Comparison of ENCODE assay signal across 8 cellular contexts in the genomic region with DNA sequence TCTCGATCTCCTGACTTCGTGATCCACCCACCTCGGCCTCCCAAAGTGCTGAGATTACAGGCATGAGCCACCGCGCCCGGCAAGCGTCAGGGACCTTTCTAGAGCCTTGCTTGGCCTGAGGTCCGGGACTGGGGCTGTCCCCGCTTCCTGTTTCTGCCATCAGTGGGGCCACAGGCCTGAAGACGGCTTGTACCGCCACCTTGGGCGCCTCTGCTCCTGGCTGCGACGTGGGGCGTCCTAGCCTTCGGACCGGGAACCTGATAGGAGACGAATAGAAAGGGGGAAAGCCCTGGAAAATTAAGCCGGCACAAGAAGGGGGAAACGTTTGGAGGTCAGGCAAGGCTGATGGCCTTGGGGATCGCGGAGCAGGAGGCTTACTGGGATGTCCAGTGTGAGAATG. TPM values are rescaled to one million over a fixed set of nuclear protein-coding genes. Genes with fewer than 3 reads are reported as not detected.
DNase-seq lines count a peak whose midpoint lies in the region; ATAC-seq and TF ChIP-seq lines count a peak whose summit lies in the region.

No MANE protein-coding gene starts in this region.

- H3K27ac Mint-ChIP-seq in T-helper 2 cell treated with Interferon-gamma antibody and Interleukin-4, amounts not matched to agents 5 μg/mL and 100 μg/mL, for 36 hours, result peak overlapping the region; percentile 98
- peak overlapping the region; percentile 95 for H3K27ac Mint-ChIP-seq in activated naive CD8-positive, alpha-beta T cell treated with anti-CD3 and anti-CD28 coated beads for 36 hours

- no peaks in the 10 kb centered on the region for H3K36me3 ChIP-seq in thymus (ENCODE audit: control insufficient read depth, insufficient read depth)

- no peak for DNase-seq in T-helper 2 cell treated with Interferon-gamma antibody and Interleukin-4, amounts not matched to agents 5 μg/mL and 100 μg/mL, for 36 hours (ENCODE audit: low spot score)
- DNase-seq in T-helper 2 cell (no peak), left lobe of liver (ENCODE audit: low spot score) (no peak), NK-92 (lab: John Stamatoyannopoulos, UW; ENCODE audit: unreplicated experiment) (no peak), GM20000 (ENCODE audit: low spot score) (no peak)
- DNase-seq in activated naive CD8-positive, alpha-beta T cell treated with anti-CD3 and anti-CD28 coated beads for 36 hours, result peak; percentile 10

- no peaks in the 10 kb centered on the region for H3K9me3 ChIP-seq in thymus (ENCODE audit: control insufficient read depth)

- TF ChIP-seq CTCF in GM20000 (IDR thresholded peaks at IDR 0.05; ENCODE audit: extremely low read depth, missing control alignments), result no peak

- WGBS in thymus, result 61% methylated on average over 22 of the region's 22 CpGs

- no peaks in the 10 kb centered on the region for H3K27me3 ChIP-seq in thymus (ENCODE audit: control insufficient read depth, insufficient read depth)

- no peaks in the 10 kb centered on the region for H3K4me1 ChIP-seq in thymus (ENCODE audit: control insufficient read depth, insufficient read depth, low read length)

- H3K27ac ChIP-seq in thymus (ENCODE audit: low read depth), result no peak overlapping the region

- H3K4me1 Mint-ChIP-seq in T-helper 2 cell treated with Interferon-gamma antibody and Interleukin-4, amounts not matched to agents 5 μg/mL and 100 μg/mL, for 36 hours (ENCODE audit: low read depth), result peaks cover 17% of the 10 kb centered on the region
- H3K4me1 Mint-ChIP-seq in activated naive CD8-positive, alpha-beta T cell treated with anti-CD3 and anti-CD28 coated beads for 36 hours, result peaks cover 19% of the 10 kb centered on the region

- no peaks in the 10 kb centered on the region for H3K9me3 Mint-ChIP-seq in T-helper 2 cell treated with Interferon-gamma antibody and Interleukin-4, amounts not matched to agents 5 μg/mL and 100 μg/mL, for 36 hours
- no peaks in the 10 kb centered on the region for H3K9me3 Mint-ChIP-seq in activated naive CD8-positive, alpha-beta T cell treated with anti-CD3 and anti-CD28 coated beads for 36 hours

- peak overlapping the region; percentile 69 for H3K4me3 ChIP-seq in thymus (ENCODE audit: low read length)

- H3K27me3 Mint-ChIP-seq in T-helper 2 cell treated with Interferon-gamma antibody and Interleukin-4, amounts not matched to agents 5 μg/mL and 100 μg/mL, for 36 hours (ENCODE audit: low read depth), result no peaks in the 10 kb centered on the region
- no peaks in the 10 kb centered on the region for H3K27me3 Mint-ChIP-seq in activated naive CD8-positive, alpha-beta T cell treated with anti-CD3 and anti-CD28 coated beads for 36 hours

- no peaks in the 10 kb centered on the region for H3K36me3 Mint-ChIP-seq in T-helper 2 cell treated with Interferon-gamma antibody and Interleukin-4, amounts not matched to agents 5 μg/mL and 100 μg/mL, for 36 hours (ENCODE audit: low read depth)
- H3K36me3 Mint-ChIP-seq in activated naive CD8-positive, alpha-beta T cell treated with anti-CD3 and anti-CD28 coated beads for 36 hours, result peaks cover 13% of the 10 kb centered on the region

- peak overlapping the region; percentile 94 for H3K4me3 Mint-ChIP-seq in T-helper 2 cell treated with Interferon-gamma antibody and Interleukin-4, amounts not matched to agents 5 μg/mL and 100 μg/mL, for 36 hours
- H3K4me3 Mint-ChIP-seq in activated naive CD8-positive, alpha-beta T cell treated with anti-CD3 and anti-CD28 coated beads for 36 hours, result peak overlapping the region; percentile 85

- ATAC-seq in left lobe of liver (peak; percentile 5), HG03521 (IDR thresholded peaks at IDR 0.05; ENCODE audit: unreplicated experiment) (no peak)

RNA-seq across cellular contexts. Expression of a gene that starts 35.1 kb away (rescaled TPM):
- 10 to 100 TPM; 52.3 to 56.2 TPM for total RNA-seq in activated naive CD8-positive, alpha-beta T cell treated with anti-CD3 and anti-CD28 coated beads for 36 hours
- 9.4 TPM for total RNA-seq in left lobe of liver
- polyA plus RNA-seq in thymus, result 29.9 TPM
